ENCODE assay signal across 18 cellular contexts in the genomic region with DNA sequence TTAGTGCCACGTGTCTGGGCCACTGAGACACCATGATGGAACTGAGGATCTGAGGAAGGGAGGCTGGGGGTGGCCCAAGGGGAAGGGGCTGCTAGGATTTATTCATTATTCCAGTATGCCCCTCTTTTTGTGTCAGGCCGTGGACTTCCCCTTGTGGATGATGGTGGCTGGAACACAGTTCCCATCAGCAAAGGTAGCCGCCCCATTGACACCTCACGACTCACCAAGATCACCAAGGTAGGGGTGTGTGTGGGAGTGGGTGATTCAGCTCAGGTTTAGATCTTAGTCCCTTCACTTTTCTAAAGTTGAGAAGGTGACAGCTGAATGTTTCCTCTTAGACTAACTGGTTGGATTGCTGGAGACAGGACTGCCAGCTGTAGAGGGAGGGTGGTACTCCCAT. TPM values are rescaled to one million over a fixed set of nuclear protein-coding genes. Genes with fewer than 3 reads are reported as not detected.
DNase-seq lines count a peak whose midpoint lies in the region; ATAC-seq and TF ChIP-seq lines count a peak whose summit lies in the region.
"Had no signal": no experiment of that assay in that cellular context is flagged by ENCODE, and none has a peak within 500 bp of the region (broad histone marks: within the 10 kb centered on the region; RNA-seq: fewer than 3 reads in every experiment).

No MANE protein-coding gene starts in this region.

- peaks cover 93% of the 10 kb centered on the region for H3K36me3 Mint-ChIP-seq in activated CD4-positive, alpha-beta T cell treated with anti-CD3 and anti-CD28 coated beads for 36 hours (ENCODE audit: low read depth)
- H3K36me3 Mint-ChIP-seq in activated naive CD8-positive, alpha-beta T cell treated with anti-CD3 and anti-CD28 coated beads, Interleukin-2, amount 50 U/mL, for 24 hours (ENCODE audit: low read depth) = peaks cover 92% of the 10 kb centered on the region

- H3K27me3 Mint-ChIP-seq in activated CD4-positive, alpha-beta T cell treated with anti-CD3 and anti-CD28 coated beads for 36 hours = no peaks in the 10 kb centered on the region
- no peaks in the 10 kb centered on the region for H3K27me3 Mint-ChIP-seq in activated naive CD8-positive, alpha-beta T cell treated with anti-CD3 and anti-CD28 coated beads, Interleukin-2, amount 50 U/mL, for 24 hours
- H3K27me3 Mint-ChIP-seq: CD4-positive, alpha-beta memory T cell; type B pancreatic cell had no signal

- peak overlapping the region; percentile 67 for H3K27ac Mint-ChIP-seq in activated CD4-positive, alpha-beta T cell treated with anti-CD3 and anti-CD28 coated beads for 36 hours
- H3K27ac Mint-ChIP-seq in activated naive CD8-positive, alpha-beta T cell treated with anti-CD3 and anti-CD28 coated beads, Interleukin-2, amount 50 U/mL, for 24 hours = peak overlapping the region; percentile 71

- peaks cover 39% of the 10 kb centered on the region for H3K4me1 Mint-ChIP-seq in activated CD4-positive, alpha-beta T cell treated with anti-CD3 and anti-CD28 coated beads for 36 hours
- peaks cover 42% of the 10 kb centered on the region for H3K4me1 Mint-ChIP-seq in activated naive CD8-positive, alpha-beta T cell treated with anti-CD3 and anti-CD28 coated beads, Interleukin-2, amount 50 U/mL, for 24 hours

- H3K4me3 Mint-ChIP-seq in activated CD4-positive, alpha-beta T cell treated with anti-CD3 and anti-CD28 coated beads for 36 hours = no peak overlapping the region
- H3K4me3 Mint-ChIP-seq in activated naive CD8-positive, alpha-beta T cell treated with anti-CD3 and anti-CD28 coated beads, Interleukin-2, amount 50 U/mL, for 24 hours = no peak overlapping the region
- H3K4me3 Mint-ChIP-seq: CD4-positive, alpha-beta memory T cell; immature natural killer cell; natural killer cell; type B pancreatic cell had no signal

- no peak for TF ChIP-seq CTCF in RWPE1 (conservative IDR thresholded peaks at IDR 0.05; ENCODE audit: low read depth)

- no peaks in the 10 kb centered on the region for H3K9me3 Mint-ChIP-seq in activated CD4-positive, alpha-beta T cell treated with anti-CD3 and anti-CD28 coated beads for 36 hours (ENCODE audit: low read depth)
- H3K9me3 Mint-ChIP-seq in activated naive CD8-positive, alpha-beta T cell treated with anti-CD3 and anti-CD28 coated beads, Interleukin-2, amount 50 U/mL, for 24 hours = no peaks in the 10 kb centered on the region
- H3K9me3 Mint-ChIP-seq: immature natural killer cell, natural killer cell, type B pancreatic cell had no signal

- ATAC-seq in activated CD4-positive, alpha-beta T cell treated with anti-CD3 and anti-CD28 coated beads for 36 hours = peak; percentile 94
- ATAC-seq in activated naive CD8-positive, alpha-beta T cell treated with anti-CD3 and anti-CD28 coated beads, Interleukin-2, amount 50 U/mL, for 24 hours = peak; percentile 76
- ATAC-seq in GM21423 (IDR thresholded peaks at IDR 0.05; ENCODE audit: unreplicated experiment) = no peak
- ATAC-seq in GM21360 (IDR thresholded peaks at IDR 0.05; ENCODE audit: unreplicated experiment) = no peak
- ATAC-seq in GM19035 (IDR thresholded peaks at IDR 0.05; ENCODE audit: unreplicated experiment) = no peak
- ATAC-seq: natural killer cell, psoas muscle had no signal

- POLR2A ChIA-PET in activated CD4-positive, alpha-beta T cell treated with anti-CD3 and anti-CD28 coated beads for 36 hours (lab: Charles Lee) = interaction anchor here (0.7 to 2.5 kb wide), 7 partner anchors 10 to 82 kb away, joined by 3 to 10 read pairs (median 3); no protein-coding TSS in a partner anchor
- POLR2A ChIA-PET in RWPE1 (lab: Yijun Ruan, JAX; ENCODE audit: low non-redundant PET) = no interaction called here

- peak overlapping the region; percentile 26 for H3K27ac ChIP-seq in RWPE1

- intact Hi-C loops in activated CD4-positive, alpha-beta T cell treated with anti-CD3 and anti-CD28 coated beads for 36 hours (cut with DNase I, micrococcal nuclease) = no loop called here

- peak; percentile 70 for DNase-seq in activated CD4-positive, alpha-beta T cell treated with anti-CD3 and anti-CD28 coated beads for 36 hours
- no peak for DNase-seq in activated CD4-positive, alpha-beta T cell treated with anti-CD3 and anti-CD28 coated beads, Interleukin-2, amount 50 U/mL, for 1 hour
- no peak for DNase-seq in RWPE1 (ENCODE audit: low spot score)
- DNase-seq in activated naive CD8-positive, alpha-beta T cell treated with anti-CD3 and anti-CD28 coated beads, Interleukin-2, amount 50 U/mL, for 24 hours = no peak
- peak; percentile 36 to 55 for DNase-seq in stimulated activated CD4-positive, alpha-beta T cell treated with anti-CD3 and anti-CD28 coated beads, Interleukin-2, amount 100 ng/mL, for 24 hours
- DNase-seq: activated CD8-positive, alpha-beta memory T cell treated with anti-CD3 and anti-CD28 coated beads for 24 hours; amygdala; CD4-positive, alpha-beta memory T cell; immature natural killer cell; natural killer cell; NCI-H146; NCI-H446 treated with DMSO at 0.1 percent for 48 hours; psoas muscle; SHP77 treated with DMSO at 0.1 percent for 48 hours had no signal

- CTCF ChIA-PET in activated CD4-positive, alpha-beta T cell treated with anti-CD3 and anti-CD28 coated beads for 36 hours (lab: Charles Lee) = interaction anchor here (0.7 to 1.4 kb wide), 5 partner anchors 12 to 144 kb away, joined by 3 to 4 read pairs (median 4); no protein-coding TSS in a partner anchor
- CTCF ChIA-PET in RWPE1 (lab: Yijun Ruan, JAX) = no interaction called here

RNA-seq across cellular contexts. Expression of gene EIF4G1, which starts 11.3 kb away (rescaled TPM):
- 100 to 1,000 TPM; 479 to 556 TPM for total RNA-seq in activated CD4-positive, alpha-beta T cell treated with anti-CD3 and anti-CD28 coated beads for 36 hours

RNA-seq across cellular contexts. Expression of gene FAM131A, which starts 11.7 kb away (rescaled TPM):
- 1 to 10 TPM; 3.7 to 4.5 TPM for total RNA-seq in activated CD4-positive, alpha-beta T cell treated with anti-CD3 and anti-CD28 coated beads for 36 hours

RNA-seq across cellular contexts. Expression of gene PSMD2, which starts 26.7 kb away (rescaled TPM):
- 100 to 1,000 TPM; 207 to 236 TPM for total RNA-seq in activated CD4-positive, alpha-beta T cell treated with anti-CD3 and anti-CD28 coated beads for 36 hours

RNA-seq across cellular contexts. Expression of gene CLCN2, which starts 35.7 kb away (rescaled TPM):
- total RNA-seq in activated CD4-positive, alpha-beta T cell treated with anti-CD3 and anti-CD28 coated beads for 36 hours = 1 to 10 TPM; 4.6 to 4.7 TPM

RNA-seq across cellular contexts. Expression of gene POLR2H, which starts 35.8 kb away (rescaled TPM):
- 100 to 1,000 TPM; 130 to 143 TPM for total RNA-seq in activated CD4-positive, alpha-beta T cell treated with anti-CD3 and anti-CD28 coated beads for 36 hours

Comparison
In these comparisons a context has a peak if more than half of its experiments do, and no peak if none do; other contexts are left out.
1. DNase-seq: peak in activated CD4-positive, alpha-beta T cell treated with anti-CD3 and anti-CD28 coated beads for 36 hours (single experiment) and stimulated activated CD4-positive, alpha-beta T cell treated with anti-CD3 and anti-CD28 coated beads, Interleukin-2, amount 100 ng/mL, for 24 hours (2 of 2); none in activated CD4-positive, alpha-beta T cell treated with anti-CD3 and anti-CD28 coated beads, Interleukin-2, amount 50 U/mL, for 1 hour (single experiment), RWPE1 (single experiment) and activated naive CD8-positive, alpha-beta T cell treated with anti-CD3 and anti-CD28 coated beads, Interleukin-2, amount 50 U/mL, for 24 hours (single experiment).
2. ATAC-seq: peak in activated CD4-positive, alpha-beta T cell treated with anti-CD3 and anti-CD28 coated beads for 36 hours (single experiment) and activated naive CD8-positive, alpha-beta T cell treated with anti-CD3 and anti-CD28 coated beads, Interleukin-2, amount 50 U/mL, for 24 hours (single experiment); none in GM21423 (single experiment), GM21360 (single experiment) and GM19035 (single experiment).